ENCODE assay signal across 11 cellular contexts in genomic region chr2:194618432-194618831, GRCh38.
"Had no signal": no experiment of that assay in that cellular context is flagged by ENCODE, and none has a peak within 500 bp of the region (broad histone marks: within the 10 kb centered on the region; RNA-seq: fewer than 3 reads in every experiment).

No MANE protein-coding gene starts in this region.

- H3K4me3 ChIP-seq: GM23248, GM23338, HAP-1 had no signal

- ATAC-seq: GM23338, HCT116 had no signal

- H3K9ac ChIP-seq: GM23248 had no signal

- H2AFZ ChIP-seq: GM23248, GM23338 had no signal

- FAIRE-seq: H1, H54 had no signal

- H3K27ac ChIP-seq: GM23248 had no signal

- H3K36me3 ChIP-seq: HAP-1 had no signal

- DNase-seq: GM23248, GOT3, H7, H9, HCEC 1CT, HFFc6 had no signal

- H3K4me1 ChIP-seq: HAP-1 had no signal

- H3K9me3 ChIP-seq: HAP-1 had no signal

- H3K4me2 ChIP-seq: GM23338 had no signal
